In genomic region chr4:145679991-145680455, GRCh38 we compare ENCODE assay signal across 9 cellular contexts. TPM values are rescaled to one million over a fixed set of nuclear protein-coding genes. Genes with fewer than 3 reads are reported as not detected.
DNase-seq lines count a peak whose midpoint lies in the region; ATAC-seq and TF ChIP-seq lines count a peak whose summit lies in the region.
"Had no signal": no experiment of that assay in that cellular context is flagged by ENCODE, and none has a peak within 500 bp of the region (broad histone marks: within the 10 kb centered on the region; RNA-seq: fewer than 3 reads in every experiment).

Gene C4orf51, plus strand, starts transcription at chr4:145680146. Its CDS starts 58 bp downstream, at chr4:145680204.

- H3K9me3 ChIP-seq in upper lobe of left lung, result no peaks in the 10 kb centered on the region

- TF ChIP-seq POLR2A in upper lobe of left lung (IDR thresholded peaks at IDR 0.05), result no peak

- no peak for TF ChIP-seq CTCF in kidney epithelial cell (IDR thresholded peaks at IDR 0.05; ENCODE audit: insufficient read depth, low read length, poor library complexity, severe bottlenecking)
- no peak for TF ChIP-seq CTCF in upper lobe of left lung (IDR thresholded peaks at IDR 0.05)

- WGBS in upper lobe of left lung, 2 donors, result 24 to 26% methylated on average over 6 of the region's 6 CpGs

- H3K27me3 ChIP-seq in kidney epithelial cell (ENCODE audit: control insufficient read depth, insufficient read depth, low read length) (no peaks in the 10 kb centered on the region), upper lobe of left lung (no peaks in the 10 kb centered on the region)

- ATAC-seq in upper lobe of left lung (ENCODE audit: low FRiP score in 2 of 2), result peak; percentile 85 to 91
- no peak for ATAC-seq in GM18907 (IDR thresholded peaks at IDR 0.05; ENCODE audit: unreplicated experiment)

- H3K36me3 ChIP-seq in kidney epithelial cell (ENCODE audit: control insufficient read depth, insufficient read depth, low read length) (no peaks in the 10 kb centered on the region), upper lobe of left lung (no peaks in the 10 kb centered on the region)

- H3K4me1 ChIP-seq in upper lobe of left lung, result peaks cover 3 to 19% (median 8%) of the 10 kb centered on the region in 4 donors

- DNase-seq in NCI-H2107 treated with DMSO at 0.1 percent for 48 hours (lab: John Stamatoyannopoulos, UW; ENCODE audit: unreplicated experiment), result peak; percentile 42
- no peak for DNase-seq in NCI-H2107 (lab: John Stamatoyannopoulos, UW)
- peak; percentile 80 for DNase-seq in astrocyte of the hippocampus (ENCODE audit: low read depth, low spot score)
- peak; percentile 72 for DNase-seq in kidney epithelial cell (ENCODE audit: low read depth)
- peak in 1 of 2 donors; percentile 61 for DNase-seq in upper lobe of left lung
- DNase-seq in epidermal melanocyte (ENCODE audit: insufficient read length, low spot score), result no peak
- DNase-seq in stimulated activated CD4-positive, alpha-beta T cell treated with anti-CD3 and anti-CD28 coated beads, Interleukin-12 subunit alpha, Interleukin-12 subunit beta, amount 100 ng/mL, for 4 hours, result no peak
- DNase-seq: CD4-positive, alpha-beta memory T cell had no signal

- H3K27ac ChIP-seq in upper lobe of left lung, result peak within 1 kb of the TSS; percentile 4 to 65 (median 49)

- peak in 1 of 4 donors; percentile 50 for TF ChIP-seq EP300 in upper lobe of left lung (IDR thresholded peaks at IDR 0.05)

- no peak within 1 kb of the TSS for H3K4me3 ChIP-seq in kidney epithelial cell (ENCODE audit: low read depth, low read length)
- H3K4me3 ChIP-seq in upper lobe of left lung, result no peak within 1 kb of the TSS

RNA-seq across cellular contexts. Expression of gene C4orf51, which starts in this region (rescaled TPM):
- not detected in 2 replicates for total RNA-seq in kidney epithelial cell
- not detected for total RNA-seq in upper lobe of left lung
- total RNA-seq: CD4-positive, alpha-beta memory T cell had no signal

Comparison
In these comparisons a context has a peak if more than half of its experiments do, and no peak if none do; other contexts are left out.
1. DNase-seq: peak in NCI-H2107 treated with DMSO at 0.1 percent for 48 hours (single experiment) and astrocyte of the hippocampus (single experiment); none in NCI-H2107 (single experiment), epidermal melanocyte (single experiment) and stimulated activated CD4-positive, alpha-beta T cell treated with anti-CD3 and anti-CD28 coated beads, Interleukin-12 subunit alpha, Interleukin-12 subunit beta, amount 100 ng/mL, for 4 hours (single experiment).
2. Peak in DNase-seq in kidney epithelial cell; RNA of the gene not detected or under 1 TPM.
3. Peak in ATAC-seq and H3K27ac ChIP-seq in upper lobe of left lung; RNA of the gene not detected or under 1 TPM.